Comparison of ENCODE assay signal across 14 cellular contexts in genomic region chr9:119998614-119999013, GRCh38.
DNase-seq lines count a peak whose midpoint lies in the region; ATAC-seq and TF ChIP-seq lines count a peak whose summit lies in the region.
"Had no signal": no experiment of that assay in that cellular context is flagged by ENCODE, and none has a peak within 500 bp of the region (broad histone marks: within the 10 kb centered on the region; RNA-seq: fewer than 3 reads in every experiment).

No MANE protein-coding gene starts in this region.

- no peaks in the 10 kb centered on the region for H3K36me3 Mint-ChIP-seq in activated CD4-positive, alpha-beta memory T cell treated with anti-CD3 and anti-CD28 coated beads, Interleukin-2, amount 10 ng/mL, durations not matched to agents 7 days and 5 days (ENCODE audit: low read depth)
- H3K36me3 Mint-ChIP-seq: CD4-positive, CD25-positive, alpha-beta regulatory T cell had no signal

- no peaks in the 10 kb centered on the region for H3K36me3 ChIP-seq in gastroesophageal sphincter
- no peaks in the 10 kb centered on the region for H3K36me3 ChIP-seq in rectal smooth muscle tissue (ENCODE audit: control insufficient read depth, insufficient read depth, low read length)
- no peaks in the 10 kb centered on the region for H3K36me3 ChIP-seq in thyroid gland
- H3K36me3 ChIP-seq in ascending aorta, result no peaks in the 10 kb centered on the region
- H3K36me3 ChIP-seq: BLaER1 treated with 17β-estradiol and CSF1 and Interleukin-3, amounts not matched to agents 10 nM and 100 nM had no signal

- H3K4me1 ChIP-seq in gastroesophageal sphincter, result peaks cover 0 to 9% (median 0%) of the 10 kb centered on the region in 3 donors
- H3K4me1 ChIP-seq in rectal smooth muscle tissue (ENCODE audit: control insufficient read depth, insufficient read depth, low read length), result peaks cover 8% of the 10 kb centered on the region
- H3K4me1 ChIP-seq in thyroid gland, result peaks cover 0 to 3% of the 10 kb centered on the region in 2 donors
- H3K4me1 ChIP-seq in ascending aorta, result no peaks in the 10 kb centered on the region
- H3K4me1 ChIP-seq: BLaER1 treated with 17β-estradiol and CSF1 and Interleukin-3, amounts not matched to agents 10 nM and 100 nM had no signal

- H3K27ac ChIP-seq in gastroesophageal sphincter (peak overlapping the region in 1 of 4 donors; percentile 41), rectal smooth muscle tissue (ENCODE audit: low read depth, low read length) (peak overlapping the region; percentile 45), thyroid gland (no peak overlapping the region), ascending aorta (no peak overlapping the region)
- H3K27ac ChIP-seq: BLaER1 treated with 17β-estradiol and CSF1 and Interleukin-3, amounts not matched to agents 10 nM and 100 nM had no signal

- no peaks in the 10 kb centered on the region for H3K9me3 ChIP-seq in gastroesophageal sphincter
- no peaks in the 10 kb centered on the region for H3K9me3 ChIP-seq in thyroid gland
- H3K9me3 ChIP-seq in ascending aorta, result no peaks in the 10 kb centered on the region
- H3K9me3 ChIP-seq: BLaER1 treated with 17β-estradiol and CSF1 and Interleukin-3, amounts not matched to agents 10 nM and 100 nM had no signal

- POLR2A ChIA-PET in activated CD4-positive, alpha-beta memory T cell treated with anti-CD3 and anti-CD28 coated beads, Interleukin-2, amount 10 ng/mL, durations not matched to agents 7 days and 5 days (lab: Charles Lee), result no interaction called here

- no peak overlapping the region for H3K4me3 Mint-ChIP-seq in activated CD4-positive, alpha-beta memory T cell treated with anti-CD3 and anti-CD28 coated beads, Interleukin-2, amount 10 ng/mL, durations not matched to agents 7 days and 5 days
- H3K4me3 Mint-ChIP-seq: CD4-positive, CD25-positive, alpha-beta regulatory T cell; H9 had no signal

- intact Hi-C loops in thyroid gland (cut with DNase I), result no loop called here
- intact Hi-C loops in ascending aorta (cut with DNase I), result no loop called here

- no peaks in the 10 kb centered on the region for H3K27me3 Mint-ChIP-seq in activated CD4-positive, alpha-beta memory T cell treated with anti-CD3 and anti-CD28 coated beads, Interleukin-2, amount 10 ng/mL, durations not matched to agents 7 days and 5 days
- H3K27me3 Mint-ChIP-seq: CD4-positive, CD25-positive, alpha-beta regulatory T cell had no signal

- peak; percentile 1 for DNase-seq in EH (ENCODE audit: low read depth)
- peak; percentile 11 to 13 for DNase-seq in thyroid gland
- no peak for DNase-seq in ascending aorta (ENCODE audit: low spot score in 2 of 2)
- no peak for DNase-seq in activated CD4-positive, alpha-beta memory T cell treated with anti-CD3 and anti-CD28 coated beads, Interleukin-2, amount 10 ng/mL, durations not matched to agents 7 days and 5 days
- DNase-seq in stimulated activated naive CD8-positive, alpha-beta T cell treated with anti-CD3 and anti-CD28 coated beads, Interleukin-15, Interleukin-2, amounts not matched to agents 100 U/mL and 50 U/mL, for 24 hours, result no peak
- DNase-seq: ACHN; CD4-positive, CD25-positive, alpha-beta regulatory T cell; DMS 273 treated with DMSO at 0.1 percent for 48 hours; GOT3; H9; IMR-90 had no signal

- 0 to 11% methylated on average over 2 of the region's 2 CpGs for WGBS in gastroesophageal sphincter (ENCODE audit: low coverage in 1 of 2), 2 donors
- 17 to 23% methylated on average over 2 of the region's 2 CpGs for WGBS in thyroid gland, 2 donors

- no peak for TF ChIP-seq CTCF in gastroesophageal sphincter (IDR thresholded peaks at IDR 0.05)
- no peak for TF ChIP-seq CTCF in thyroid gland (IDR thresholded peaks at IDR 0.05)
- TF ChIP-seq CTCF in ascending aorta (IDR thresholded peaks at IDR 0.05), result no peak

- H3K9me3 Mint-ChIP-seq in activated CD4-positive, alpha-beta memory T cell treated with anti-CD3 and anti-CD28 coated beads, Interleukin-2, amount 10 ng/mL, durations not matched to agents 7 days and 5 days, result peaks cover 2% of the 10 kb centered on the region
- H3K9me3 Mint-ChIP-seq: H9 had no signal

- H3K27me3 ChIP-seq in gastroesophageal sphincter, result no peaks in the 10 kb centered on the region
- no peaks in the 10 kb centered on the region for H3K27me3 ChIP-seq in rectal smooth muscle tissue (ENCODE audit: control insufficient read depth, insufficient read depth, low read length)
- H3K27me3 ChIP-seq in thyroid gland, result no peaks in the 10 kb centered on the region
- H3K27me3 ChIP-seq in ascending aorta, result no peaks in the 10 kb centered on the region
- H3K27me3 ChIP-seq: BLaER1 treated with 17β-estradiol and CSF1 and Interleukin-3, amounts not matched to agents 10 nM and 100 nM had no signal

- no peak overlapping the region for H3K27ac Mint-ChIP-seq in activated CD4-positive, alpha-beta memory T cell treated with anti-CD3 and anti-CD28 coated beads, Interleukin-2, amount 10 ng/mL, durations not matched to agents 7 days and 5 days
- H3K27ac Mint-ChIP-seq: CD4-positive, CD25-positive, alpha-beta regulatory T cell; H9 had no signal

- no peak overlapping the region for H3K4me3 ChIP-seq in gastroesophageal sphincter
- no peak overlapping the region for H3K4me3 ChIP-seq in rectal smooth muscle tissue (ENCODE audit: low read length)
- no peak overlapping the region for H3K4me3 ChIP-seq in thyroid gland (replicated peaks in 1 of 3)
- H3K4me3 ChIP-seq in ascending aorta, result no peak overlapping the region
- H3K4me3 ChIP-seq: BLaER1 treated with 17β-estradiol and CSF1 and Interleukin-3, amounts not matched to agents 10 nM and 100 nM had no signal

- H3K4me1 Mint-ChIP-seq in activated CD4-positive, alpha-beta memory T cell treated with anti-CD3 and anti-CD28 coated beads, Interleukin-2, amount 10 ng/mL, durations not matched to agents 7 days and 5 days, result no peaks in the 10 kb centered on the region
- H3K4me1 Mint-ChIP-seq: CD4-positive, CD25-positive, alpha-beta regulatory T cell had no signal

- ATAC-seq in gastroesophageal sphincter, result peak; percentile 28
- no peak for ATAC-seq in stimulated activated naive CD8-positive, alpha-beta T cell treated with anti-CD3 and anti-CD28 coated beads, Interleukin-15, Interleukin-2, amounts not matched to agents 100 U/mL and 50 U/mL, for 24 hours

- CTCF ChIA-PET in activated CD4-positive, alpha-beta memory T cell treated with anti-CD3 and anti-CD28 coated beads, Interleukin-2, amount 10 ng/mL, durations not matched to agents 7 days and 5 days (lab: Charles Lee), result no interaction called here

- H3K9ac ChIP-seq in rectal smooth muscle tissue (ENCODE audit: low read length), result no peak overlapping the region
- H3K9ac ChIP-seq: BLaER1 treated with 17β-estradiol and CSF1 and Interleukin-3, amounts not matched to agents 10 nM and 100 nM had no signal

- TF ChIP-seq EP300 in gastroesophageal sphincter (IDR thresholded peaks at IDR 0.05), result no peak

- no peak for TF ChIP-seq POLR2A in gastroesophageal sphincter (IDR thresholded peaks at IDR 0.05)
- no peak for TF ChIP-seq POLR2A in thyroid gland (IDR thresholded peaks at IDR 0.05)

Comparison
In these comparisons a context has a peak if more than half of its experiments do, and no peak if none do; other contexts are left out.
1. DNase-seq: peak in EH (single experiment) and thyroid gland (2 of 2); none in ascending aorta (0 of 2), activated CD4-positive, alpha-beta memory T cell treated with anti-CD3 and anti-CD28 coated beads, Interleukin-2, amount 10 ng/mL, durations not matched to agents 7 days and 5 days (single experiment) and stimulated activated naive CD8-positive, alpha-beta T cell treated with anti-CD3 and anti-CD28 coated beads, Interleukin-15, Interleukin-2, amounts not matched to agents 100 U/mL and 50 U/mL, for 24 hours (single experiment).